ENCODE assay signal across 1 cellular context in genomic region chr6:7723554-7723953, GRCh38.
TF ChIP-seq lines count a peak whose summit lies in the region.

No MANE protein-coding gene starts in this region.

TF ChIP-seq in HCT116, 20 proteins besides CTCF, POLR2A, EP300 and RAD21 (continued from another document):
- TF ChIP-seq ZBTB33 (IDR thresholded peaks at IDR 0.05; ENCODE audit: extremely low read depth, insufficient replicate concordance, low read length) (no peak), CBX3 (IDR thresholded peaks at IDR 0.05; ENCODE audit: low read depth) (no peak), YY1 (IDR thresholded peaks at IDR 0.05; ENCODE audit: extremely low read depth, insufficient replicate concordance, low read depth, low read length) (no peak), CEBPB (IDR thresholded peaks at IDR 0.05; ENCODE audit: low read depth) (no peak), EGR1 (IDR thresholded peaks at IDR 0.05; ENCODE audit: low read depth) (no peak), POLR2AphosphoS5 (IDR thresholded peaks at IDR 0.05; ENCODE audit: low read depth, low read length) (no peak), SP1 (IDR thresholded peaks at IDR 0.05; ENCODE audit: low read depth) (no peak), ZFX (IDR thresholded peaks at IDR 0.05) (no peak), MAX (IDR thresholded peaks at IDR 0.05) (no peak), ELF1 (IDR thresholded peaks at IDR 0.05; ENCODE audit: borderline replicate concordance, low read depth) (no peak), FOSL1 (IDR thresholded peaks at IDR 0.05; ENCODE audit: low read depth) (no peak), SIN3A (IDR thresholded peaks at IDR 0.05; ENCODE audit: low read depth) (no peak), TCF7L2 (IDR thresholded peaks at IDR 0.05; ENCODE audit: borderline replicate concordance, extremely low read depth, insufficient read depth, insufficient read length) (no peak), JUND (IDR thresholded peaks at IDR 0.05) (no peak), EZH2 (IDR thresholded peaks at IDR 0.05) (no peak), ZNF274 (IDR thresholded peaks at IDR 0.05; ENCODE audit: low read depth, low read length) (no peak), EZH2phosphoT487 (IDR thresholded peaks at IDR 0.05; ENCODE audit: borderline replicate concordance) (no peak), ATF3 (IDR thresholded peaks at IDR 0.05) (no peak)
